31 cellular contexts compared by ENCODE assay signal in genomic region chr13:75299206-75299605, GRCh38.
A peak's percentile ranks its signal among the peaks of the same experiment; 100 is the strongest.
DNase-seq lines count a peak whose midpoint lies in the region; ATAC-seq, FAIRE-seq and TF ChIP-seq lines count a peak whose summit lies in the region.
"Had no signal": no experiment of that assay in that cellular context is flagged by ENCODE, and none has a peak within 500 bp of the region (broad histone marks: within the 10 kb centered on the region; RNA-seq: fewer than 3 reads in every experiment).

No MANE protein-coding gene starts in this region.

- peaks cover 7% of the 10 kb centered on the region for H3K4me1 ChIP-seq in CD8-positive, alpha-beta T cell (ENCODE audit: insufficient read depth, low read length)
- peaks cover 4% of the 10 kb centered on the region; the same call in 1 of the 2 replicates for H3K4me1 ChIP-seq in BE2C
- H3K4me1 ChIP-seq: right atrium auricular region, uterus had no signal

- FAIRE-seq in GM12892 (lab: Jason Lieb, UNC) = peak; percentile 69
- FAIRE-seq: endothelial cell of umbilical vein, kidney, pancreas had no signal

- TF ChIP-seq CTCF in CD8-positive, alpha-beta T cell (IDR thresholded peaks at IDR 0.05) = no peak
- TF ChIP-seq CTCF in brain microvascular endothelial cell (IDR thresholded peaks at IDR 0.05; ENCODE audit: low read depth, low read length, missing control alignments) = no peak
- TF ChIP-seq CTCF in BE2C (IDR thresholded peaks at IDR 0.05; ENCODE audit: low read depth, low read length) = no peak

- no peaks in the 10 kb centered on the region for H3K27me3 ChIP-seq in CD8-positive, alpha-beta T cell (ENCODE audit: insufficient read depth, low read length)
- H3K27me3 ChIP-seq in brain microvascular endothelial cell (replicated peaks) (no peaks in the 10 kb centered on the region), BE2C (no peaks in the 10 kb centered on the region)
- H3K27me3 ChIP-seq: BLaER1 treated with 17β-estradiol and CSF1 and Interleukin-3, amounts not matched to agents 10 nM and 100 nM; pancreas; right atrium auricular region; spleen; uterus had no signal

- H3K27me3 Mint-ChIP-seq in CD8-positive, alpha-beta T cell (ENCODE audit: low read depth) = no peaks in the 10 kb centered on the region
- H3K27me3 Mint-ChIP-seq in activated T-helper 17 cell treated with anti-CD3 and anti-CD28 coated beads, Interleukin-2, amount 50 U/mL, for 72 hours = no peaks in the 10 kb centered on the region
- no peaks in the 10 kb centered on the region for H3K27me3 Mint-ChIP-seq in stimulated activated naive B cell treated with anti-CD40 and anti-IgM and Interleukin-4, amounts not matched to agents 10 μg/mL and 1 μg/mL and 100 μg/mL, for 72 hours
- H3K27me3 Mint-ChIP-seq: activated CD4-positive, alpha-beta memory T cell treated with anti-CD3 and anti-CD28 coated beads for 36 hours; activated naive CD4-positive, alpha-beta T cell treated with anti-CD3 and anti-CD28 coated beads, Interleukin-2, amount 10 ng/mL, durations not matched to agents 7 days and 5 days; stimulated activated memory B cell treated with anti-CD40 and anti-IgM and Interleukin-4, amounts not matched to agents 10 μg/mL and 1 μg/mL and 100 μg/mL, for 72 hours had no signal

- H3K4me3 Mint-ChIP-seq in CD8-positive, alpha-beta T cell = no peak overlapping the region
- peak overlapping the region; percentile 54 for H3K4me3 Mint-ChIP-seq in activated T-helper 17 cell treated with anti-CD3 and anti-CD28 coated beads, Interleukin-2, amount 50 U/mL, for 72 hours
- no peak overlapping the region for H3K4me3 Mint-ChIP-seq in stimulated activated naive B cell treated with anti-CD40 and anti-IgM and Interleukin-4, amounts not matched to agents 10 μg/mL and 1 μg/mL and 100 μg/mL, for 72 hours
- H3K4me3 Mint-ChIP-seq: activated CD4-positive, alpha-beta memory T cell treated with anti-CD3 and anti-CD28 coated beads for 36 hours; activated naive CD4-positive, alpha-beta T cell treated with anti-CD3 and anti-CD28 coated beads, Interleukin-2, amount 10 ng/mL, durations not matched to agents 7 days and 5 days; GM23338 had no signal

- H3K4me1 Mint-ChIP-seq in CD8-positive, alpha-beta T cell (ENCODE audit: low read depth) = peaks cover 35% of the 10 kb centered on the region
- H3K4me1 Mint-ChIP-seq in activated T-helper 17 cell treated with anti-CD3 and anti-CD28 coated beads, Interleukin-2, amount 50 U/mL, for 72 hours = peaks cover 13% of the 10 kb centered on the region
- peaks cover 7 to 21% of the 10 kb centered on the region in 2 donors for H3K4me1 Mint-ChIP-seq in stimulated activated naive B cell treated with anti-CD40 and anti-IgM and Interleukin-4, amounts not matched to agents 10 μg/mL and 1 μg/mL and 100 μg/mL, for 72 hours
- H3K4me1 Mint-ChIP-seq: GM23338 had no signal

- no peaks in the 10 kb centered on the region for H3K9me3 ChIP-seq in CD8-positive, alpha-beta T cell (ENCODE audit: low read length)
- no peaks in the 10 kb centered on the region for H3K9me3 ChIP-seq in BE2C
- H3K9me3 ChIP-seq: BLaER1 treated with 17β-estradiol and CSF1 and Interleukin-3, amounts not matched to agents 10 nM and 100 nM; pancreas; right atrium auricular region; spleen; thoracic aorta; uterus had no signal

- no peaks in the 10 kb centered on the region for H3K36me3 ChIP-seq in CD8-positive, alpha-beta T cell (ENCODE audit: insufficient read depth, low read length)
- H3K36me3 ChIP-seq in brain microvascular endothelial cell (replicated peaks) (no peaks in the 10 kb centered on the region), BE2C (peaks cover 17% of the 10 kb centered on the region)
- H3K36me3 ChIP-seq: thoracic aorta, uterus had no signal

- in situ Hi-C loops in brain microvascular endothelial cell (cut with HindIII; ENCODE audit: low pct_ligation_motif_present, low sequenced_read_pairs) = no loop called here

- H3K27ac ChIP-seq in CD8-positive, alpha-beta T cell (ENCODE audit: low read depth, low read length) = no peak overlapping the region
- no peak overlapping the region for H3K27ac ChIP-seq in brain microvascular endothelial cell
- H3K27ac ChIP-seq: BLaER1 treated with 17β-estradiol and CSF1 and Interleukin-3, amounts not matched to agents 10 nM and 100 nM; pancreas; right atrium auricular region; thoracic aorta; uterus had no signal

- POLR2A ChIA-PET in CD8-positive, alpha-beta T cell (lab: Charles Lee) = no interaction called here

- intact Hi-C loops in CD8-positive, alpha-beta T cell (cut with DNase I, micrococcal nuclease) = loop anchor here in 1 of 2 experiments (5.0 kb wide), 1 partner anchor 33 kb away; no protein-coding TSS in a partner anchor

- DNase-seq in CD8-positive, alpha-beta T cell = no peak
- no peak for DNase-seq in GM12892 (ENCODE audit: insufficient read length)
- peak; percentile 44 for DNase-seq in myocyte (ENCODE audit: low read depth)
- no peak for DNase-seq in stimulated activated naive B cell treated with anti-CD40 and anti-IgM and Interleukin-4, amounts not matched to agents 10 μg/mL and 1 μg/mL and 100 μg/mL, for 72 hours
- no peak for DNase-seq in brain microvascular endothelial cell
- DNase-seq in BE2C = no peak
- DNase-seq: activated CD4-positive, alpha-beta memory T cell treated with anti-CD3 and anti-CD28 coated beads for 36 hours; activated CD4-positive, CD25-positive, alpha-beta regulatory T cell; activated naive CD4-positive, alpha-beta T cell treated with anti-CD3 and anti-CD28 coated beads, Interleukin-2, amount 10 ng/mL, durations not matched to agents 7 days and 5 days; activated T-cell treated with anti-CD3 and anti-CD28 coated beads for 4 hours; aorta; central memory CD4-positive, alpha-beta T cell; kidney; MM.1S; NCI-H1436; NCI-H2107; NCI-H510A treated with DMSO at 0.1 percent for 48 hours; pancreas; SHP77; spleen; stimulated activated CD4-positive, alpha-beta T cell treated with anti-CD3 and anti-CD28 coated beads, Interleukin-4, amount 100 ng/mL, for 1 hour; SW 1271; uterus had no signal

- peak overlapping the region; percentile 16 for H3K27ac Mint-ChIP-seq in CD8-positive, alpha-beta T cell
- no peak overlapping the region for H3K27ac Mint-ChIP-seq in activated T-helper 17 cell treated with anti-CD3 and anti-CD28 coated beads, Interleukin-2, amount 50 U/mL, for 72 hours
- no peak overlapping the region for H3K27ac Mint-ChIP-seq in stimulated activated naive B cell treated with anti-CD40 and anti-IgM and Interleukin-4, amounts not matched to agents 10 μg/mL and 1 μg/mL and 100 μg/mL, for 72 hours
- H3K27ac Mint-ChIP-seq: activated CD4-positive, alpha-beta memory T cell treated with anti-CD3 and anti-CD28 coated beads for 36 hours; activated naive CD4-positive, alpha-beta T cell treated with anti-CD3 and anti-CD28 coated beads, Interleukin-2, amount 10 ng/mL, durations not matched to agents 7 days and 5 days; GM23338 had no signal

- H3K4me3 ChIP-seq in CD8-positive, alpha-beta T cell (ENCODE audit: low read depth, low read length) = no peak overlapping the region
- H3K4me3 ChIP-seq in brain microvascular endothelial cell (ENCODE audit: low read depth, low read length) = no peak overlapping the region
- no peak overlapping the region for H3K4me3 ChIP-seq in BE2C (ENCODE audit: low read depth, low read length)
- H3K4me3 ChIP-seq: BLaER1 treated with 17β-estradiol and CSF1 and Interleukin-3, amounts not matched to agents 10 nM and 100 nM; GM23338; pancreas; right atrium auricular region; spleen; thoracic aorta; uterus had no signal

- peaks cover 68% of the 10 kb centered on the region for H3K36me3 Mint-ChIP-seq in CD8-positive, alpha-beta T cell
- H3K36me3 Mint-ChIP-seq in activated T-helper 17 cell treated with anti-CD3 and anti-CD28 coated beads, Interleukin-2, amount 50 U/mL, for 72 hours (ENCODE audit: low read depth) = peaks cover 86% of the 10 kb centered on the region
- H3K36me3 Mint-ChIP-seq in stimulated activated naive B cell treated with anti-CD40 and anti-IgM and Interleukin-4, amounts not matched to agents 10 μg/mL and 1 μg/mL and 100 μg/mL, for 72 hours = peaks cover 24 to 25% of the 10 kb centered on the region in 2 donors

- CTCF ChIA-PET in CD8-positive, alpha-beta T cell (lab: Charles Lee) = no interaction called here

- no peaks in the 10 kb centered on the region for H3K9me3 Mint-ChIP-seq in CD8-positive, alpha-beta T cell
- H3K9me3 Mint-ChIP-seq in activated T-helper 17 cell treated with anti-CD3 and anti-CD28 coated beads, Interleukin-2, amount 50 U/mL, for 72 hours = no peaks in the 10 kb centered on the region
- peaks cover 3 to 5% of the 10 kb centered on the region in 2 donors for H3K9me3 Mint-ChIP-seq in stimulated activated naive B cell treated with anti-CD40 and anti-IgM and Interleukin-4, amounts not matched to agents 10 μg/mL and 1 μg/mL and 100 μg/mL, for 72 hours
- H3K9me3 Mint-ChIP-seq: activated CD4-positive, alpha-beta memory T cell treated with anti-CD3 and anti-CD28 coated beads for 36 hours; activated naive CD4-positive, alpha-beta T cell treated with anti-CD3 and anti-CD28 coated beads, Interleukin-2, amount 10 ng/mL, durations not matched to agents 7 days and 5 days; GM23338; stimulated activated memory B cell treated with anti-CD40 and anti-IgM and Interleukin-4, amounts not matched to agents 10 μg/mL and 1 μg/mL and 100 μg/mL, for 72 hours had no signal

- TF ChIP-seq POLR2A in GM12892 (IDR thresholded peaks at IDR 0.05; ENCODE audit: low read depth, low read length) = no peak

- ATAC-seq in CD8-positive, alpha-beta T cell = no peak
- no peak for ATAC-seq in activated T-helper 17 cell treated with anti-CD3 and anti-CD28 coated beads, Interleukin-2, amount 50 U/mL, for 72 hours (replicated peaks)
- ATAC-seq in HG02981 (IDR thresholded peaks at IDR 0.05; ENCODE audit: unreplicated experiment) = no peak
- ATAC-seq in stimulated activated naive B cell treated with anti-CD40 and anti-IgM and Interleukin-4, amounts not matched to agents 10 μg/mL and 1 μg/mL and 100 μg/mL, for 72 hours (replicated peaks) = no peak
- ATAC-seq: GM23338; pancreas; stimulated activated memory B cell treated with anti-CD40 and anti-IgM and Interleukin-4, amounts not matched to agents 10 μg/mL and 1 μg/mL and 100 μg/mL, for 72 hours had no signal
